Comparison of ENCODE assay signal across 8 cellular contexts in genomic region chr2:8514748-8515389, GRCh38.
DNase-seq lines count a peak whose midpoint lies in the region; ATAC-seq and TF ChIP-seq lines count a peak whose summit lies in the region.

No MANE protein-coding gene starts in this region.

- intact Hi-C loops in OCI-LY7 (cut with micrococcal nuclease; ENCODE audit: unreplicated experiment) (loop anchor here (1.0 to 2.0 kb wide), 3 partner anchors 30 to 58 kb away; no protein-coding TSS in a partner anchor), ascending aorta (cut with DNase I) (no loop called here)
- intact Hi-C loops in naive thymus-derived CD4-positive, alpha-beta T cell (cut with micrococcal nuclease) = loop anchor here in 1 of 2 donors (1.0 to 5.0 kb wide), 4 partner anchors 28 to 212 kb away; no protein-coding TSS in a partner anchor

- peak overlapping the region; percentile 79 for H3K4me2 ChIP-seq in OCI-LY7 (ENCODE audit: low read length)

- H3K79me2 ChIP-seq in OCI-LY7 (ENCODE audit: insufficient read depth, low read depth, low read length) = no peaks in the 10 kb centered on the region

- TF ChIP-seq CTCF in OCI-LY7 (conservative IDR thresholded peaks at IDR 0.05; ENCODE audit: low read length) (no peak), ascending aorta (IDR thresholded peaks at IDR 0.05) (no peak)

- H3K4me1 ChIP-seq in OCI-LY7 (ENCODE audit: insufficient read depth, low read length, poor library complexity, severe bottlenecking) (peaks cover 66% of the 10 kb centered on the region), ascending aorta (peaks cover 0 to 7% of the 10 kb centered on the region in 2 donors)
- H3K4me1 ChIP-seq in naive thymus-derived CD4-positive, alpha-beta T cell (ENCODE audit: control insufficient read depth in 2 of 2, insufficient read depth in 2 of 2, low read length in 2 of 2) = peaks cover 7 to 49% of the 10 kb centered on the region in 2 donors

- H3K9me3 Mint-ChIP-seq in naive thymus-derived CD4-positive, alpha-beta T cell = peaks cover 2 to 28% (median 12%) of the 10 kb centered on the region in 11 donors

- H3K4me1 Mint-ChIP-seq in naive thymus-derived CD4-positive, alpha-beta T cell = peaks cover 15 to 65% (median 21%) of the 10 kb centered on the region in 7 donors

- H3K27ac ChIP-seq in OCI-LY7 (ENCODE audit: low read depth, low read length, poor library complexity, severe bottlenecking) (peak overlapping the region; percentile 95), ascending aorta (no peak overlapping the region), substantia nigra (ENCODE audit: low read depth, low read length, poor library complexity, severe bottlenecking) (no peak overlapping the region)
- no peak overlapping the region for H3K27ac ChIP-seq in naive thymus-derived CD4-positive, alpha-beta T cell (ENCODE audit: low read depth, low read length)

- H3K27me3 ChIP-seq in naive thymus-derived CD4-positive, alpha-beta T cell (ENCODE audit: control insufficient read depth in 2 of 2, insufficient read depth in 2 of 2, low read length in 2 of 2) = no peaks in the 10 kb centered on the region
- H3K27me3 ChIP-seq in ascending aorta = no peaks in the 10 kb centered on the region

- no peaks in the 10 kb centered on the region for H3K9me2 ChIP-seq in OCI-LY7 (ENCODE audit: insufficient read depth, low read length)

- BruUV-seq in OCI-LY7 (replicated peaks; lab: Mats Ljungman, UMichigan) = no TSS peak

- peaks cover 0 to 3% (median 0%) of the 10 kb centered on the region in 5 donors for H3K27me3 Mint-ChIP-seq in naive thymus-derived CD4-positive, alpha-beta T cell

- ATAC-seq in GM18907 (IDR thresholded peaks at IDR 0.05; ENCODE audit: unreplicated experiment) = peak; percentile 67
- peak; percentile 69 for ATAC-seq in HG02642 (IDR thresholded peaks at IDR 0.05; ENCODE audit: poor library complexity, unreplicated experiment)
- ATAC-seq in naive thymus-derived CD4-positive, alpha-beta T cell = no peak

- H4K20me1 ChIP-seq in OCI-LY7 (ENCODE audit: insufficient read depth, low read length) = no peaks in the 10 kb centered on the region

- H3K9me3 ChIP-seq in OCI-LY7 (ENCODE audit: low read length) (peaks cover 26% of the 10 kb centered on the region), ascending aorta (no peaks in the 10 kb centered on the region)
- peaks cover 0 to 8% (median 0%) of the 10 kb centered on the region in 3 experiments for H3K9me3 ChIP-seq in naive thymus-derived CD4-positive, alpha-beta T cell (ENCODE audit: control insufficient read depth in 2 of 3, low read length in 3 of 3)

- H3K36me3 Mint-ChIP-seq in naive thymus-derived CD4-positive, alpha-beta T cell = peaks cover 0 to 39% (median 10%) of the 10 kb centered on the region in 5 donors

- H3K27ac Mint-ChIP-seq in naive thymus-derived CD4-positive, alpha-beta T cell = peak overlapping the region in 5 of 9 donors; percentile 7 to 88 (median 28)

- CTCF ChIA-PET in OCI-LY7 (lab: Charles Lee; ENCODE audit: unreplicated experiment) = interaction anchor here (1.0 kb wide), 1 partner anchor 9 kb away, joined by 4 read pairs; no protein-coding TSS in a partner anchor
- CTCF ChIA-PET in naive thymus-derived CD4-positive, alpha-beta T cell (lab: Charles Lee) = no interaction called here

- POLR2A ChIA-PET in OCI-LY7 (lab: Charles Lee) = interaction anchor here (0.5 to 3.1 kb wide), 11 partner anchors 9 to 211 kb away, joined by 3 to 18 read pairs (median 5); partner anchors contain the start of gene ID2
- POLR2A ChIA-PET in naive thymus-derived CD4-positive, alpha-beta T cell (lab: Charles Lee) = no interaction called here

- peaks cover 51% of the 10 kb centered on the region for H3K36me3 ChIP-seq in OCI-LY7 (ENCODE audit: insufficient read depth, low read length)
- H3K36me3 ChIP-seq in naive thymus-derived CD4-positive, alpha-beta T cell (ENCODE audit: control insufficient read depth in 2 of 3, insufficient read depth in 3 of 3, low read length in 3 of 3) = no peaks in the 10 kb centered on the region
- H3K36me3 ChIP-seq in ascending aorta = no peaks in the 10 kb centered on the region

- H3K4me3 ChIP-seq in OCI-LY7 (ENCODE audit: low read depth, low read length, poor library complexity, severe bottlenecking) = peak overlapping the region; percentile 47
- H3K4me3 ChIP-seq in naive thymus-derived CD4-positive, alpha-beta T cell (ENCODE audit: low read length) = no peak overlapping the region
- H3K4me3 ChIP-seq in ascending aorta = no peak overlapping the region

- H3K4me3 Mint-ChIP-seq in naive thymus-derived CD4-positive, alpha-beta T cell = peak overlapping the region; percentile 5 to 63 (median 54)

- H2AFZ ChIP-seq in OCI-LY7 (ENCODE audit: low read length) = 0 out of 2 replicates have a peak overlapping the region, but pooled peaks have one; percentile 3

- in situ Hi-C loops in ACHN (cut with HindIII; ENCODE audit: low pct_ligation_motif_present, low pct_unique_long_range_greater_than_20kb, low sequenced_read_pairs) = no loop called here

- peak; percentile 78 for DNase-seq in OCI-LY7 (ENCODE audit: low spot score)
- peak in 1 of 9 donors; percentile 57 for DNase-seq in naive thymus-derived CD4-positive, alpha-beta T cell
- no peak for DNase-seq in ACHN
- DNase-seq in ascending aorta (ENCODE audit: low spot score in 2 of 2) = no peak
- DNase-seq in substantia nigra (lab: John Stamatoyannopoulos, UW) = no peak
- no peak for DNase-seq in activated gamma-delta T cell (lab: John Stamatoyannopoulos, UW)
